1 cellular context compared by ENCODE assay signal in genomic region chr13:28100149-28101121, GRCh38.
A peak's percentile ranks its signal among the peaks of the same experiment; 100 is the strongest.
TF ChIP-seq lines count a peak whose summit lies in the region.

Gene FLT3 (minus strand): TSS chr13:28100576. CDS start chr13:28100510, 66 bp downstream.

TF ChIP-seq in GM12878, 131 proteins besides CTCF, POLR2A, EP300 and RAD21 (continued from another document):
- TF ChIP-seq CUX1 (IDR thresholded peaks at IDR 0.05; ENCODE audit: insufficient replicate concordance, low read depth, low read length) (no peak), SIN3A (IDR thresholded peaks at IDR 0.05; ENCODE audit: low read depth, low read length) (no peak), IKZF1 (conservative IDR thresholded peaks at IDR 0.05) (peak; percentile 42; the same call in 1 of the 2 replicates), USF2 (IDR thresholded peaks at IDR 0.05; ENCODE audit: borderline replicate concordance, low read depth, low read length) (no peak), FOXK2 (IDR thresholded peaks at IDR 0.05) (no peak), BHLHE40 (IDR thresholded peaks at IDR 0.05; ENCODE audit: borderline replicate concordance in 1 of 2, low read depth in 2 of 2, low read length in 1 of 2) (peak in 1 of 2 experiments; percentile 71; a peak in 2 of 4 replicates), ZBTB40 (IDR thresholded peaks at IDR 0.05; ENCODE audit: borderline replicate concordance) (no peak), RUNX3 (IDR thresholded peaks at IDR 0.05; ENCODE audit: low read length) (peak; percentile 45; the same call in 1 of the 2 replicates), TCF3 (IDR thresholded peaks at IDR 0.05; ENCODE audit: borderline replicate concordance, insufficient read depth, low read depth, low read length) (no peak), BRCA1 (IDR thresholded peaks at IDR 0.05; ENCODE audit: low read depth, low read length) (no peak), SMARCA5 (IDR thresholded peaks at IDR 0.05) (no peak), CHD2 (IDR thresholded peaks at IDR 0.05; ENCODE audit: borderline replicate concordance, low read depth, low read length) (no peak), CEBPB (IDR thresholded peaks at IDR 0.05; ENCODE audit: borderline replicate concordance in 1 of 2, low read depth in 2 of 2, low read length in 2 of 2) (no peak), IKZF2 (IDR thresholded peaks at IDR 0.05) (no peak; a peak in 1 of 4 replicates), SPI1 (IDR thresholded peaks at IDR 0.05; ENCODE audit: borderline replicate concordance, insufficient read depth, low read depth, low read length) (no peak), CBX3 (IDR thresholded peaks at IDR 0.05; ENCODE audit: borderline replicate concordance, low read depth) (no peak), SUZ12 (IDR thresholded peaks at IDR 0.05; ENCODE audit: unreplicated experiment) (peak; percentile 92), CEBPZ (IDR thresholded peaks at IDR 0.05; ENCODE audit: low read depth, low read length) (no peak), TARDBP (IDR thresholded peaks at IDR 0.05; ENCODE audit: borderline replicate concordance) (no peak), MEF2A (IDR thresholded peaks at IDR 0.05; ENCODE audit: insufficient read depth, low read depth, low read length) (no peak), CHD1 (IDR thresholded peaks at IDR 0.05; ENCODE audit: low read depth, low read length) (no peak), RCOR1 (conservative IDR thresholded peaks at IDR 0.05; ENCODE audit: low read depth, low read length) (no peak), HDAC6 (IDR thresholded peaks at IDR 0.05; ENCODE audit: unreplicated experiment) (peak; percentile 93), TBL1XR1 (IDR thresholded peaks at IDR 0.05; ENCODE audit: low read depth, low read length) (no peak), SKIL (IDR thresholded peaks at IDR 0.05; ENCODE audit: low read depth, poor library complexity, severe bottlenecking) (no peak), NFXL1 (IDR thresholded peaks at IDR 0.05; ENCODE audit: borderline replicate concordance) (no peak), NBN (IDR thresholded peaks at IDR 0.05) (no peak), BCL3 (IDR thresholded peaks at IDR 0.05; ENCODE audit: borderline replicate concordance, insufficient read depth, low read depth, low read length, poor library complexity, severe bottlenecking) (no peak), USF1 (IDR thresholded peaks at IDR 0.05; ENCODE audit: borderline replicate concordance, extremely low read length, insufficient read depth, low read depth, low read length) (peak; percentile 48), JUNB (IDR thresholded peaks at IDR 0.05) (no peak), EED (IDR thresholded peaks at IDR 0.05; ENCODE audit: low read depth) (no peak), ZBTB33 (IDR thresholded peaks at IDR 0.05) (no peak), MTA3 (IDR thresholded peaks at IDR 0.05; ENCODE audit: borderline replicate concordance, low read length) (no peak)
